Comparison of ENCODE assay signal across 12 cellular contexts in the genomic region with DNA sequence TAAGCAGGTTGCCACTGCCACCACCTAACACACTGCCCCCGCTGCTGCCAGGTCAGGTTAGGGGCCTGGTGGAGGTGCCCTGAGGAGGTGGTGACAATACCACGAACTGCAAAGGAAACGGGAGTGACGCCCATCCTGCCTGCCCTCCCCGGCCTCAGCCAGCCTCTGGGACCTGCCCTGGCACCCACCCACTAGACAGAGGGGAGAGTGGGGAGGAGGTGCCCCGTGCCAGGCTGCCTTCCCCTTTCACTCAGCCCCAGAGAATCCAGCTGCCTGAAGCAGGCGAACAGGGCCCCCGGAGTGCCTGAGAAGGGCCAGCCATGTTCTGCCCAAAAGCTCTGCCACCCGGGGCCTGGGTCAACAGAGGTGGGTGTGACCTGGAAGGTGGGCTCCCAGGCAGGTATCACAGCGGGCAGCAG. TPM values are rescaled to one million over a fixed set of nuclear protein-coding genes. Genes with fewer than 3 reads are reported as not detected.
DNase-seq lines count a peak whose midpoint lies in the region; ATAC-seq lines count a peak whose summit lies in the region.
"Had no signal": no experiment of that assay in that cellular context is flagged by ENCODE, and none has a peak within 500 bp of the region (broad histone marks: within the 10 kb centered on the region; RNA-seq: fewer than 3 reads in every experiment).

No MANE protein-coding gene starts in this region.

- peaks cover 0 to 2% (median 0%) of the 10 kb centered on the region in 5 donors for H3K36me3 Mint-ChIP-seq in naive thymus-derived CD4-positive, alpha-beta T cell

- intact Hi-C loops in naive thymus-derived CD4-positive, alpha-beta T cell (cut with micrococcal nuclease): no loop called here

- no peaks in the 10 kb centered on the region for H3K27me3 Mint-ChIP-seq in naive thymus-derived CD4-positive, alpha-beta T cell

- CTCF ChIA-PET in naive thymus-derived CD4-positive, alpha-beta T cell (lab: Charles Lee): no interaction called here

- H3K4me3 ChIP-seq in naive thymus-derived CD4-positive, alpha-beta T cell (ENCODE audit: low read length): peak overlapping the region; percentile 44
- H3K4me3 ChIP-seq: PC-9 had no signal

- H3K4me1 ChIP-seq in naive thymus-derived CD4-positive, alpha-beta T cell (ENCODE audit: control insufficient read depth in 2 of 2, insufficient read depth in 2 of 2, low read length in 2 of 2): peaks cover 20 to 27% of the 10 kb centered on the region in 2 donors

- peaks cover 12 to 29% (median 22%) of the 10 kb centered on the region in 7 donors for H3K4me1 Mint-ChIP-seq in naive thymus-derived CD4-positive, alpha-beta T cell
- H3K4me1 Mint-ChIP-seq: naive B cell had no signal

- peak overlapping the region in 6 of 9 donors; percentile 7 to 68 (median 32) for H3K27ac Mint-ChIP-seq in naive thymus-derived CD4-positive, alpha-beta T cell
- H3K27ac Mint-ChIP-seq: dendritic cell treated with granulocyte-macrophage colony-stimulating factor and Interleukin-4, amounts not matched to agents 40 ng/mL and 50 ng/mL, for 4 days; naive B cell had no signal

- DNase-seq in activated CD4-positive, alpha-beta T cell treated with anti-CD3 and anti-CD28 coated beads for 4 hours: peak; percentile 39 to 60
- DNase-seq in activated effector memory CD4-positive, alpha-beta T cell treated with Interleukin-2 at 50 U/mL for 16 hours: peak; percentile 62
- peak in 8 of 9 donors; percentile 20 to 55 (median 42) for DNase-seq in naive thymus-derived CD4-positive, alpha-beta T cell
- DNase-seq in stimulated activated naive CD4-positive, alpha-beta T cell (lab: John Stamatoyannopoulos, UW): peak in 4 of 6 experiments; percentile 13 to 47 (median 28)
- no peak for DNase-seq in OCI-M1 (lab: John Stamatoyannopoulos, UW)
- DNase-seq: hippocampal formation, naive B cell, NCI-H1105, PC-9 had no signal

- no peaks in the 10 kb centered on the region for H3K36me3 ChIP-seq in naive thymus-derived CD4-positive, alpha-beta T cell (ENCODE audit: control insufficient read depth in 2 of 3, insufficient read depth in 3 of 3, low read length in 3 of 3)

- H3K4me3 Mint-ChIP-seq in naive thymus-derived CD4-positive, alpha-beta T cell: peak overlapping the region in 8 of 10 donors; percentile 9 to 60 (median 44)
- H3K4me3 Mint-ChIP-seq: dendritic cell treated with granulocyte-macrophage colony-stimulating factor and Interleukin-4, amounts not matched to agents 40 ng/mL and 50 ng/mL, for 4 days; naive B cell had no signal

- peaks cover 0 to 1% (median 0%) of the 10 kb centered on the region in 11 donors for H3K9me3 Mint-ChIP-seq in naive thymus-derived CD4-positive, alpha-beta T cell
- H3K9me3 Mint-ChIP-seq: dendritic cell treated with granulocyte-macrophage colony-stimulating factor and Interleukin-4, amounts not matched to agents 40 ng/mL and 50 ng/mL, for 4 days; naive B cell had no signal

- POLR2A ChIA-PET in naive thymus-derived CD4-positive, alpha-beta T cell (lab: Charles Lee): no interaction called here

- H3K27me3 ChIP-seq in naive thymus-derived CD4-positive, alpha-beta T cell (ENCODE audit: control insufficient read depth in 2 of 2, insufficient read depth in 2 of 2, low read length in 2 of 2): no peaks in the 10 kb centered on the region

- H3K9me3 ChIP-seq in naive thymus-derived CD4-positive, alpha-beta T cell (ENCODE audit: control insufficient read depth in 2 of 3, low read length in 3 of 3): no peaks in the 10 kb centered on the region

- ATAC-seq in naive thymus-derived CD4-positive, alpha-beta T cell: peak; percentile 89
- ATAC-seq in GM21515 (IDR thresholded peaks at IDR 0.05; ENCODE audit: unreplicated experiment) (no peak), HG03460 (IDR thresholded peaks at IDR 0.05; ENCODE audit: unreplicated experiment) (no peak)

- no peak overlapping the region for H3K27ac ChIP-seq in naive thymus-derived CD4-positive, alpha-beta T cell (ENCODE audit: low read depth, low read length)
- H3K27ac ChIP-seq: PC-9 had no signal

RNA-seq across cellular contexts. Expression of a gene that starts 44.5 kb away (rescaled TPM):
- 100 to 1,000 TPM in 1 of 5 experiments, 10 to 100 TPM in 2, 1 to 10 TPM in 1, under 1 TPM in 1; 0.81 to 251 (median 33.9) TPM for total RNA-seq in naive thymus-derived CD4-positive, alpha-beta T cell
- polyA plus RNA-seq in naive thymus-derived CD4-positive, alpha-beta T cell: 1 to 10 TPM in 1 of 2 donors, under 1 TPM in 1; 0.25 to 1.3 TPM
